1 cellular context compared by ENCODE assay signal in the genomic region with DNA sequence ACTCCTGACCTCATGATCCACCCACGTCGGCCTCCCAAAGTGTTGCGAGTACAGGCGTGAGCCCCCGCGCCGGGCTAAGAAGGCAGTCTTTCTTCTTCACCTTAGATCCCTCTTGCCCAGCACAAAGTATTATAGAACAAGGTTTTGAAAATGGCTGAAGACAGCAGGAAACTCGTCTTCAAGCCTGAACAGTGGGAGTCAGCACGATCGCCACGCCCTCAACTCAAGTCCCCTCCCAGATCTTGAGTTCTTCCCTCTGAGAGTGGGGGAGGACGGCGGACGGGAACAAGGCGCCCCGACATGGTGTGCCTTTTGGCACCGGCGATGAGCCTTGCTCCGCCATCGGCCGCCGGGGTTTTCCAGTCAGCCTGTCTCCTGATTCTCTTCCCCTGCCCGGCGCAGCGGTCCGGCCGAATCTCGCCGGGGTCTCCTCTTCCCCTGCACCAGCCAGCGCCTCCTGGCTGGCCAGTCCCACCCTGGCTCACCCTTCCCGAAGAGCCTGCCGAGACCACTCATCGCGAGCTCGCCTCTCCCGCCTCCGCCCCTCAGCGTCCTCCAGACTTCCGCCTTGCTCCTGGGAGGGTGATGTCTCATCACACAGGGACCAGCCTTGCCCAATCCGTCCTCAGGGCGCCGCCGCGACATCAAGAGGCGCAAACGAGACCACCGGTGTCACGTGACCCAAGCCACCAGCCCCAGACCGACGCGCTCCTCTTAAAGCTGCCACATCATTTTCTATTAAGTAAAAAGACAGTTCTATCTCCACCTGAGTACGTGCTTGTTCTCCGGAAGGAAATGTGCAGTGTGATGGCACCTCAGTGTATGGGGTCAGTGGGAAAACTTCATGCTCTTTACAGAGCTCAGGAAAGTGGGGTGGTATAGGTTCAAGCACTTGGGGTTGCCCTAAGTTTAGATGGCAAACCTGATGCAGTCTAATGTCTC.
TF ChIP-seq lines count a peak whose summit lies in the region.

TSS of gene CHMP4A (minus strand) at position 565 of the 942 bp plus-strand sequence. CDS start at position 516, 49 bp downstream.

TF ChIP-seq in A549, 52 proteins besides CTCF, POLR2A, EP300 and RAD21 (continued from another document):
- TF ChIP-seq FOSL2 (IDR thresholded peaks at IDR 0.05): no peak
- TF ChIP-seq FOSL2 (CRISPR knock-in tag; IDR thresholded peaks at IDR 0.05): peak; percentile 68
- TF ChIP-seq ZNF302 (CRISPR knock-in tag; IDR thresholded peaks at IDR 0.05): no peak
- no peak for TF ChIP-seq HES2 (IDR thresholded peaks at IDR 0.05)
- TF ChIP-seq CBX2 (IDR thresholded peaks at IDR 0.05; ENCODE audit: borderline replicate concordance, low read depth): no peak
- no peak for TF ChIP-seq PBX3 (IDR thresholded peaks at IDR 0.05)
- TF ChIP-seq JUNB (IDR thresholded peaks at IDR 0.05): no peak
- TF ChIP-seq FOSB (CRISPR knock-in tag; IDR thresholded peaks at IDR 0.05): 0 out of 2 replicates have a peak, but pooled peaks have one; percentile 42
- TF ChIP-seq POLR2AphosphoS2 (conservative IDR thresholded peaks at IDR 0.05; ENCODE audit: low read length): no peak
- TF ChIP-seq REST (IDR thresholded peaks at IDR 0.05): peak; percentile 78
- TF ChIP-seq HOXB13 (CRISPR knock-in tag; IDR thresholded peaks at IDR 0.05; ENCODE audit: low read depth): no peak
- TF ChIP-seq PHF8 (IDR thresholded peaks at IDR 0.05; ENCODE audit: borderline replicate concordance, low read depth): peak; percentile 92; the same call in 1 of the 2 replicates
- TF ChIP-seq HMGXB4 (CRISPR knock-in tag; IDR thresholded peaks at IDR 0.05; ENCODE audit: borderline replicate concordance): no peak
- TF ChIP-seq BHLHE40 (IDR thresholded peaks at IDR 0.05; ENCODE audit: low read depth, low read length): peak; percentile 57; the same call in 1 of the 2 replicates
- no peak for TF ChIP-seq FOXS1 (CRISPR knock-in tag; IDR thresholded peaks at IDR 0.05)
- no peak; the same call in 1 of the 2 replicates for TF ChIP-seq RARB (CRISPR knock-in tag; IDR thresholded peaks at IDR 0.05)
- no peak for TF ChIP-seq SMC3 (IDR thresholded peaks at IDR 0.05)
- peak; percentile 36; the same call in 1 of the 2 replicates for TF ChIP-seq GATA3 (IDR thresholded peaks at IDR 0.05; ENCODE audit: borderline replicate concordance)
- TF ChIP-seq HDAC2 (IDR thresholded peaks at IDR 0.05): no peak
- no peak; the same call in none of the 2 replicates for TF ChIP-seq MAX (IDR thresholded peaks at IDR 0.05)
- no peak for TF ChIP-seq ZC3H11A (IDR thresholded peaks at IDR 0.05)
- no peak for TF ChIP-seq CHD4 (IDR thresholded peaks at IDR 0.05; ENCODE audit: borderline replicate concordance)
- TF ChIP-seq HEYL (CRISPR knock-in tag; IDR thresholded peaks at IDR 0.05): no peak
- TF ChIP-seq KDM1A (IDR thresholded peaks at IDR 0.05; ENCODE audit: low read depth): no peak
- TF ChIP-seq, protein P1, sequence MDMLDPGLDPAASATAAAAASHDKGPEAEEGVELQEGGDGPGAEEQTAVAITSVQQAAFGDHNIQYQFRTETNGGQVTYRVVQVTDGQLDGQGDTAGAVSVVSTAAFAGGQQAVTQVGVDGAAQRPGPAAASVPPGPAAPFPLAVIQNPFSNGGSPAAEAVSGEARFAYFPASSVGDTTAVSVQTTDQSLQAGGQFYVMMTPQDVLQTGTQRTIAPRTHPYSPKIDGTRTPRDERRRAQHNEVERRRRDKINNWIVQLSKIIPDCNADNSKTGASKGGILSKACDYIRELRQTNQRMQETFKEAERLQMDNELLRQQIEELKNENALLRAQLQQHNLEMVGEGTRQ (IDR thresholded peaks at IDR 0.05): peak; percentile 98
- TF ChIP-seq, protein P2, sequence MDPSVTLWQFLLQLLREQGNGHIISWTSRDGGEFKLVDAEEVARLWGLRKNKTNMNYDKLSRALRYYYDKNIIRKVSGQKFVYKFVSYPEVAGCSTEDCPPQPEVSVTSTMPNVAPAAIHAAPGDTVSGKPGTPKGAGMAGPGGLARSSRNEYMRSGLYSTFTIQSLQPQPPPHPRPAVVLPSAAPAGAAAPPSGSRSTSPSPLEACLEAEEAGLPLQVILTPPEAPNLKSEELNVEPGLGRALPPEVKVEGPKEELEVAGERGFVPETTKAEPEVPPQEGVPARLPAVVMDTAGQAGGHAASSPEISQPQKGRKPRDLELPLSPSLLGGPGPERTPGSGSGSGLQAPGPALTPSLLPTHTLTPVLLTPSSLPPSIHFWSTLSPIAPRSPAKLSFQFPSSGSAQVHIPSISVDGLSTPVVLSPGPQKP (IDR thresholded peaks at IDR 0.05; ENCODE audit: low read depth, low read length): no peak
- no peak for TF ChIP-seq RCOR1 (IDR thresholded peaks at IDR 0.05; ENCODE audit: low read depth, low read length)
- no peak for TF ChIP-seq NPAS2 (CRISPR knock-in tag; IDR thresholded peaks at IDR 0.05; ENCODE audit: borderline replicate concordance)
- TF ChIP-seq RNF2 (IDR thresholded peaks at IDR 0.05; ENCODE audit: borderline replicate concordance, low read depth): no peak
- no peak for TF ChIP-seq CBX8 (IDR thresholded peaks at IDR 0.05)
- peak in 1 of 2 experiments; percentile 45; a peak in 1 of 4 replicates for TF ChIP-seq CEBPB (IDR thresholded peaks at IDR 0.05)
- TF ChIP-seq ZFP36 (IDR thresholded peaks at IDR 0.05; ENCODE audit: borderline replicate concordance, partially characterized antibody): no peak
- peak; percentile 33 for TF ChIP-seq MAFK (IDR thresholded peaks at IDR 0.05; ENCODE audit: partially characterized antibody)
- peak; percentile 13; the same call in 1 of the 2 replicates for TF ChIP-seq MYC (IDR thresholded peaks at IDR 0.05; ENCODE audit: borderline replicate concordance, low read length)
- TF ChIP-seq ZSCAN20 (CRISPR knock-in tag; IDR thresholded peaks at IDR 0.05): no peak
- TF ChIP-seq NR3C1 (IDR thresholded peaks at IDR 0.05): no peak
- TF ChIP-seq BCL3 (IDR thresholded peaks at IDR 0.05): peak; percentile 96
- TF ChIP-seq SREBF2 (IDR thresholded peaks at IDR 0.05): no peak
- TF ChIP-seq EHMT2 (IDR thresholded peaks at IDR 0.05; ENCODE audit: low read depth): no peak
- peak; percentile 66; the same call in 1 of the 2 replicates for TF ChIP-seq TP53 (CRISPR knock-in tag; IDR thresholded peaks at IDR 0.05)
